Comparison of ENCODE assay signal across 1 cellular context in genomic region chr5:102858221-102858620, GRCh38.
TF ChIP-seq lines count a peak whose summit lies in the region.

No MANE protein-coding gene starts in this region.

TF ChIP-seq in WTC11, 78 proteins besides CTCF, POLR2A, EP300 and RAD21 (continued from another document):
- no peak for TF ChIP-seq FOXP1 (CRISPR knock-in tag; IDR thresholded peaks at IDR 0.05; ENCODE audit: borderline replicate concordance)
- no peak for TF ChIP-seq ZSCAN18 (CRISPR knock-in tag; IDR thresholded peaks at IDR 0.05)
- TF ChIP-seq RORB (CRISPR knock-in tag; IDR thresholded peaks at IDR 0.05) = no peak
- no peak for TF ChIP-seq ZNF138 (CRISPR knock-in tag; conservative IDR thresholded peaks at IDR 0.05)
- TF ChIP-seq ESRRA (CRISPR knock-in tag; IDR thresholded peaks at IDR 0.05; ENCODE audit: borderline replicate concordance) = no peak
- TF ChIP-seq KAT7 (CRISPR knock-in tag; IDR thresholded peaks at IDR 0.05; ENCODE audit: borderline replicate concordance) = no peak
- TF ChIP-seq NR3C1 (CRISPR knock-in tag; conservative IDR thresholded peaks at IDR 0.05; ENCODE audit: low read depth) = no peak
- no peak for TF ChIP-seq E2F5 (CRISPR knock-in tag; IDR thresholded peaks at IDR 0.05)
- no peak for TF ChIP-seq FOXK1 (CRISPR knock-in tag; IDR thresholded peaks at IDR 0.05)
- TF ChIP-seq SMAD3 (CRISPR knock-in tag; IDR thresholded peaks at IDR 0.05; ENCODE audit: borderline replicate concordance) = no peak
